In genomic region chr12:31257784-31258183, GRCh38 we compare ENCODE assay signal across 7 cellular contexts.
"Had no signal": no experiment of that assay in that cellular context is flagged by ENCODE, and none has a peak within 500 bp of the region (broad histone marks: within the 10 kb centered on the region; RNA-seq: fewer than 3 reads in every experiment).

No MANE protein-coding gene starts in this region.

- H3K4me3 Mint-ChIP-seq: HFFc6 had no signal

- H3K27ac Mint-ChIP-seq: HFFc6 had no signal

- H3K9me3 ChIP-seq: HAP-1 had no signal

- H3K9me3 Mint-ChIP-seq: HFFc6 had no signal

- H3K36me3 ChIP-seq: HAP-1 had no signal

- ATAC-seq: HCT116, K562 had no signal

- DNase-seq: GOT3, H7, HFFc6, IMR-90 had no signal

- H3K4me3 ChIP-seq: HAP-1, K562 had no signal
